ENCODE assay signal across 1 cellular context in the genomic region with DNA sequence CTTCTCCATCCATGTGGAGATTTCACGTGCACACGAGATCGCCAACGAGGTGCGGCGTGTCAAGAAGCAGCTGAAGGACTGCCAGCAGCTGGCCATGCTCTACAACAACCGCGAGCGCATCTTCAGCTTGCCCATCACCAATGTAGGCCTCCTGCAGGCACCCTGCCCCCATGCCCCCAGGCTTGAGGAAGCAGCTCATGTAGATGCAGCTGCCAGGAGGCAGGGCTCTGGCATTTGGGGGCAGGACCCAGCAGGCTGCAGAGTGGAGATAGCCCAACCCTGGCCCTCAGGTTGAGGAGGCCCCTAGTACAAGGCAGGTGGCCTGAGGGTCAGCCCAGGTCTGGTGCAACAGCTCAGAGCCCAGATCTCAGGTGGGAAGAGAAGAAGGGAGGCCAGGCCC.
TF ChIP-seq lines count a peak whose summit lies in the region.

No MANE protein-coding gene starts in this region.

TF ChIP-seq in H1, 55 proteins besides CTCF, POLR2A, EP300 and RAD21:
- TF ChIP-seq JUN (IDR thresholded peaks at IDR 0.05; ENCODE audit: low read depth, low read length) (no peak), CREB1 (IDR thresholded peaks at IDR 0.05) (no peak), TAF7 (optimal IDR thresholded peaks at IDR 0.05; ENCODE audit: borderline replicate concordance, low read depth, low read length) (no peak), YY1 (IDR thresholded peaks at IDR 0.05; ENCODE audit: low read depth, low read length) (no peak), SIRT6 (IDR thresholded peaks at IDR 0.05; ENCODE audit: low read length) (no peak), NRF1 (IDR thresholded peaks at IDR 0.05; ENCODE audit: low read depth, low read length) (no peak), JUND (IDR thresholded peaks at IDR 0.05; ENCODE audit: low read length) (no peak), FOSL1 (IDR thresholded peaks at IDR 0.05; ENCODE audit: insufficient read depth, low read depth, low read length) (no peak), TCF12 (IDR thresholded peaks at IDR 0.05; ENCODE audit: low read depth, low read length) (no peak)
- TF ChIP-seq, protein P1, sequence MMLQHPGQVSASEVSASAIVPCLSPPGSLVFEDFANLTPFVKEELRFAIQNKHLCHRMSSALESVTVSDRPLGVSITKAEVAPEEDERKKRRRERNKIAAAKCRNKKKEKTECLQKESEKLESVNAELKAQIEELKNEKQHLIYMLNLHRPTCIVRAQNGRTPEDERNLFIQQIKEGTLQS (IDR thresholded peaks at IDR 0.05; ENCODE audit: insufficient read depth, low read depth, low read length): no peak
